22 cellular contexts compared by ENCODE assay signal in genomic region chr2:219426534-219427136, GRCh38. TPM values are rescaled to one million over a fixed set of nuclear protein-coding genes. Genes with fewer than 3 reads are reported as not detected.
"Had no signal": no experiment of that assay in that cellular context is flagged by ENCODE, and none has a peak within 500 bp of the region (broad histone marks: within the 10 kb centered on the region; RNA-seq: fewer than 3 reads in every experiment).

No MANE protein-coding gene starts in this region.

- H3K9ac ChIP-seq: SK-N-SH had no signal

- ATAC-seq: effector memory CD8-positive, alpha-beta T cell; T-cell had no signal

- H3K4me1 Mint-ChIP-seq: activated naive CD8-positive, alpha-beta T cell treated with anti-CD3 and anti-CD28 coated beads, Interleukin-2, amount 10 ng/mL, durations not matched to agents 7 days and 5 days; T-cell had no signal

- H3K9me3 ChIP-seq: prostate gland, SK-N-SH, thyroid gland had no signal

- H3K27ac ChIP-seq: brain microvascular endothelial cell, epithelial cell of prostate, prostate gland, thyroid gland had no signal

- H3K27me3 ChIP-seq: brain microvascular endothelial cell, thyroid gland had no signal

- H3K36me3 Mint-ChIP-seq: activated naive CD8-positive, alpha-beta T cell treated with anti-CD3 and anti-CD28 coated beads, Interleukin-2, amount 10 ng/mL, durations not matched to agents 7 days and 5 days; T-cell had no signal

- H3K4me3 ChIP-seq: prostate gland, thyroid gland had no signal

- H3K27ac Mint-ChIP-seq: activated naive CD8-positive, alpha-beta T cell treated with anti-CD3 and anti-CD28 coated beads, Interleukin-2, amount 10 ng/mL, durations not matched to agents 7 days and 5 days; dendritic cell treated with granulocyte-macrophage colony-stimulating factor and Interleukin-4, amounts not matched to agents 40 ng/mL and 50 ng/mL, for 4 days; effector memory CD8-positive, alpha-beta T cell; T-cell had no signal

- H3K36me3 ChIP-seq: brain microvascular endothelial cell, prostate gland, thyroid gland had no signal

- H3K4me3 Mint-ChIP-seq: activated naive CD8-positive, alpha-beta T cell treated with anti-CD3 and anti-CD28 coated beads, Interleukin-2, amount 10 ng/mL, durations not matched to agents 7 days and 5 days; dendritic cell treated with granulocyte-macrophage colony-stimulating factor and Interleukin-4, amounts not matched to agents 40 ng/mL and 50 ng/mL, for 4 days; effector memory CD8-positive, alpha-beta T cell; nephron; T-cell had no signal

- H3K4me1 ChIP-seq: prostate gland had no signal

- H3K4me2 ChIP-seq: SK-N-SH had no signal

- H3K9me3 Mint-ChIP-seq: activated naive CD8-positive, alpha-beta T cell treated with anti-CD3 and anti-CD28 coated beads, Interleukin-2, amount 10 ng/mL, durations not matched to agents 7 days and 5 days; dendritic cell treated with granulocyte-macrophage colony-stimulating factor and Interleukin-4, amounts not matched to agents 40 ng/mL and 50 ng/mL, for 4 days; effector memory CD8-positive, alpha-beta T cell; nephron; T-cell had no signal

- DNase-seq: activated CD4-positive, alpha-beta T cell treated with anti-CD3 and anti-CD28 coated beads, Interleukin-2, amount 50 U/mL, for 1 hour; activated naive CD4-positive, alpha-beta T cell; activated naive CD8-positive, alpha-beta T cell treated with anti-CD3 and anti-CD28 coated beads, Interleukin-2, amount 10 ng/mL, durations not matched to agents 7 days and 5 days; anterior cingulate cortex; brain microvascular endothelial cell; cerebellar nuclear complex; effector memory CD8-positive, alpha-beta T cell; hypothalamus; mesendoderm; occipital lobe; SK-N-SH; stimulated activated CD4-positive, alpha-beta T cell treated with anti-CD3 and anti-CD28 coated beads, Interleukin-12 subunit alpha, Interleukin-12 subunit beta, amount 100 ng/mL, for 4 hours; stimulated activated CD4-positive, alpha-beta T cell treated with anti-CD3 and anti-CD28 coated beads, Interleukin-2, amount 100 ng/mL, for 24 hours; T-cell; T-helper 9 cell; thyroid gland had no signal

RNA-seq across cellular contexts. Expression of gene DES, which starts 8.5 kb away (rescaled TPM):
- total RNA-seq: activated CD8-positive, alpha-beta memory T cell treated with anti-CD3 and anti-CD28 coated beads for 36 hours; activated naive CD8-positive, alpha-beta T cell treated with anti-CD3 and anti-CD28 coated beads, Interleukin-2, amount 10 ng/mL, durations not matched to agents 7 days and 5 days; glomerular endothelial cell had no signal
